9 cellular contexts compared by ENCODE assay signal in the genomic region with DNA sequence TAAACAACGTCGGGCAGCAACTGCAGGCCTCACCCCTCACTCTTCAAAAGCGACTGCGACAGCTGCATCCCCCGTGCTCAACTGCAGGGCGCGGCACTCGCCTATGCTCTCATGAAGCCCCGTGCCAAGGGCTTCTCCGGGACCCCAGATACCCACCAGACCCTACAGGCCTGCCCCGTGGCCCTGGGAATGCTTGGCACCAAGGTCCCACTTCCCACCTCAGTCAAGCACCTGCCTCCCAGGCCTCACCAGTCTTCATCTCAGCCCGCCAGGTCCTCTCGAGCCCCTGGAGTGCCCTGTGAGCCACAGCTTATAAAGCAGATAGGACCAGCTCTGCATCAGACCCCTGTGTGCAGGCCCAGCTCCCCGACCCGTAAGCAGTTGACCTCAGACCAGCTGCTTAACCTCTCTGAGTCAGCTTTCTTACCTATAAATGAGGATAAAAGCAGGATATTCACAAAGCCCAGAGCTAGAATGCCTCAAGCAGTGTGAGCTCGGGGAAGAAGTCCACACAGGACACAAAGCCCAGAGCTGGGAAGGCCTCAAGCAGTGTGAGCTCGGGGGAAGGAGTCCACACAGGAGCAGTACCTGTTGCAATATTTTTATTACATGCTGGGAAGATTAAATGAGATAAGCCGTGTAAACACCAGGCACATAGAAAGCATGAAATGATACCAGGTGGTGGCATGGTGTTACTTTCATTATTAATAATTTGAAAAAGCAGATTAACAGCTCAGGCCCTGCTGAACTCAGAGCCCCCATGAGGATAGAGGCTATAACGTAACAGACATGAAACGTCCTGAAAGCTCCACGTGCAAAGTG.
DNase-seq lines count a peak whose midpoint lies in the region; ATAC-seq and TF ChIP-seq lines count a peak whose summit lies in the region.
"Had no signal": no experiment of that assay in that cellular context is flagged by ENCODE, and none has a peak within 500 bp of the region (broad histone marks: within the 10 kb centered on the region; RNA-seq: fewer than 3 reads in every experiment).

No MANE protein-coding gene starts in this region.

- peak; percentile 71 for ATAC-seq in GM18907 (IDR thresholded peaks at IDR 0.05; ENCODE audit: unreplicated experiment)
- no peak for ATAC-seq in HG03039 (IDR thresholded peaks at IDR 0.05; ENCODE audit: unreplicated experiment)

- H3K27me3 ChIP-seq in BE2C, result no peaks in the 10 kb centered on the region

- H3K4me1 ChIP-seq in BE2C, result peaks cover 27% of the 10 kb centered on the region

- DNase-seq in BE2C (peak; percentile 9), LHCN-M2 (ENCODE audit: low read depth) (peak; percentile 36), mesenteric fat pad (ENCODE audit: low spot score) (peak; percentile 79), NCI-H345 treated with DMSO at 0.1 percent for 48 hours (lab: John Stamatoyannopoulos, UW; ENCODE audit: unreplicated experiment) (no peak), H4 (ENCODE audit: low spot score) (no peak), globus pallidus (ENCODE audit: low spot score) (no peak)
- DNase-seq: EL had no signal

- TF ChIP-seq CTCF in BE2C (IDR thresholded peaks at IDR 0.05; ENCODE audit: low read depth, low read length), result no peak

- no peaks in the 10 kb centered on the region for H3K36me3 ChIP-seq in BE2C

- H3K4me3 ChIP-seq in BE2C (ENCODE audit: low read depth, low read length), result no peak overlapping the region

- no peaks in the 10 kb centered on the region for H3K9me3 ChIP-seq in BE2C

Comparison
In these comparisons a context has a peak if more than half of its experiments do, and no peak if none do; other contexts are left out.
1. DNase-seq: peak in BE2C (single experiment), LHCN-M2 (single experiment) and mesenteric fat pad (single experiment); none in NCI-H345 treated with DMSO at 0.1 percent for 48 hours (single experiment), H4 (single experiment) and globus pallidus (single experiment).